Comparison of ENCODE assay signal across 16 cellular contexts in the genomic region with DNA sequence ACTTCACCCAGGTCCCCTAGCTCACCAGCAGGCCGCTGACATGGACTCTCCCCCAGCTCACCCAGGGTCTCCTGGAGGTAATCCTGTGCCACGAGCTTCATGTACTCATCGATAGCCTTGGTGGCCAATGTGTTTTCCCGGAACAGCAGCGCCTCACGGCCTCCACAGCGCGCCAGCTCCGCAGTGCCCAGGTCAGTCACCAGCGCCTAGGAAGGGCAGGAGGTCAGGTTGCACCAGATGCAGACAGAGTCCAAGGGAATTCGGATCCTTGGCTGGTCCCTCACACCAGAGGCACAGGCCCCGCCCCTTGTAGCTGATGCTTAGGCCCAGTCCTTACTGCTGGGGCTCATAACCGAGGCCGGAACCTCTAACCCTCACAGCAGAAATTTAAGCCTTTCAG. TPM values are rescaled to one million over a fixed set of nuclear protein-coding genes. Genes with fewer than 3 reads are reported as not detected.
"Had no signal": no experiment of that assay in that cellular context is flagged by ENCODE, and none has a peak within 500 bp of the region (broad histone marks: within the 10 kb centered on the region; RNA-seq: fewer than 3 reads in every experiment).

No MANE protein-coding gene starts in this region.

- H3K36me3 ChIP-seq: cardiac muscle cell, colonic mucosa, gastrocnemius medialis had no signal

- H3K27ac ChIP-seq: cardiac muscle cell, colonic mucosa, gastrocnemius medialis had no signal

- H3K4me1 ChIP-seq: colonic mucosa had no signal

- H3K27ac Mint-ChIP-seq: activated naive CD8-positive, alpha-beta T cell treated with anti-CD3 and anti-CD28 coated beads, Interleukin-2, amount 10 ng/mL, durations not matched to agents 7 days and 5 days; natural killer cell treated with Interleukin-12 subunit alpha and Interleukin-12 subunit beta and Interleukin-15 and Interleukin-18, amount 100 ng/mL, for 72 hours; T-helper 17 cell; type B pancreatic cell had no signal

- H3K4me3 Mint-ChIP-seq: activated naive CD8-positive, alpha-beta T cell treated with anti-CD3 and anti-CD28 coated beads, Interleukin-2, amount 10 ng/mL, durations not matched to agents 7 days and 5 days; activated T-cell treated with anti-CD3 and anti-CD28 coated beads, Interleukin-2, amount 50 U/mL, for 4 hours; natural killer cell treated with Interleukin-12 subunit alpha and Interleukin-12 subunit beta and Interleukin-15 and Interleukin-18, amount 100 ng/mL, for 72 hours; T-helper 17 cell; type B pancreatic cell had no signal

- H3K9me3 ChIP-seq: colonic mucosa, gastrocnemius medialis had no signal

- H3K4me3 ChIP-seq: colonic mucosa had no signal

- H3K27me3 Mint-ChIP-seq: activated naive CD8-positive, alpha-beta T cell treated with anti-CD3 and anti-CD28 coated beads, Interleukin-2, amount 10 ng/mL, durations not matched to agents 7 days and 5 days; natural killer cell treated with Interleukin-12 subunit alpha and Interleukin-12 subunit beta and Interleukin-15 and Interleukin-18, amount 100 ng/mL, for 72 hours; T-helper 17 cell had no signal

- H3K36me3 Mint-ChIP-seq: type B pancreatic cell had no signal

- ATAC-seq: gastrocnemius medialis had no signal

- H3K9me3 Mint-ChIP-seq: activated naive CD8-positive, alpha-beta T cell treated with anti-CD3 and anti-CD28 coated beads, Interleukin-2, amount 10 ng/mL, durations not matched to agents 7 days and 5 days; activated T-cell treated with anti-CD3 and anti-CD28 coated beads, Interleukin-2, amount 50 U/mL, for 4 hours; natural killer cell treated with Interleukin-12 subunit alpha and Interleukin-12 subunit beta and Interleukin-15 and Interleukin-18, amount 100 ng/mL, for 72 hours; type B pancreatic cell had no signal

- DNase-seq: activated gamma-delta T cell; activated naive CD8-positive, alpha-beta T cell treated with anti-CD3 and anti-CD28 coated beads, Interleukin-2, amount 10 ng/mL, durations not matched to agents 7 days and 5 days; activated T-cell treated with anti-CD3 and anti-CD28 coated beads, Interleukin-2, amount 50 U/mL, for 4 hours; aorta; effector CD4-positive, alpha-beta T cell; gastrocnemius medialis; mesenchymal stem cell; stimulated activated CD4-positive, alpha-beta T cell treated with anti-CD3 and anti-CD28 coated beads, Interleukin-12 subunit alpha, Interleukin-12 subunit beta, amount 100 ng/mL, for 4 hours; stimulated activated naive CD4-positive, alpha-beta T cell treated with Interleukin-2 at 50 U/mL for 16 hours; T-helper 17 cell had no signal

RNA-seq across cellular contexts. Expression of a gene that starts 7.9 kb away (rescaled TPM):
- total RNA-seq: cardiac muscle cell, osteocyte had no signal
- polyA plus RNA-seq: cardiac muscle cell had no signal

RNA-seq across cellular contexts. Expression of a gene that starts 22.9 kb away (rescaled TPM):
- total RNA-seq: aorta; cardiac muscle cell; colonic mucosa; gastrocnemius medialis; left colon; natural killer cell treated with Interleukin-12 subunit alpha and Interleukin-12 subunit beta and Interleukin-15 and Interleukin-18, amount 100 ng/mL, for 72 hours; osteocyte; T-helper 17 cell had no signal
- polyA plus RNA-seq: aorta, cardiac muscle cell had no signal

RNA-seq across cellular contexts. Expression of a gene that starts 51.9 kb away (rescaled TPM):
- total RNA-seq: aorta, cardiac muscle cell, left colon, osteocyte had no signal
- polyA plus RNA-seq: aorta, cardiac muscle cell had no signal
